19 cellular contexts compared by ENCODE assay signal in the genomic region with DNA sequence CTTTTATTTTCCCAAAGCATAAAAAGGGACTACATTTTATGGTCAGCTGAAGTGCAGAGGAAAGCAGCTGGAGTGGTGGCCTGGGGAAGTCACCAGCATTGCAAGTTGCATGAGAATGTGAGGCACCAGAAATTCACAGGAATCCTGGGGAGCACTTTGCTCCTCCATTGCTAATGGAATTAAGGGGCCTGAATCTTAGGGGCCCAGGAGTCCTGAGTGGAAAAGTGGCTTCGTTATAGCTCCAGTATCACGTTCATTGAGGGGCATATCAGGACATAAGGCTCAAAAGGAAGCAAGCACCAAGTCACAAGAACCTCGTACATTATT. TPM values are rescaled to one million over a fixed set of nuclear protein-coding genes. Genes with fewer than 3 reads are reported as not detected.
A peak's percentile ranks its signal among the peaks of the same experiment; 100 is the strongest.
DNase-seq lines count a peak whose midpoint lies in the region; ATAC-seq and TF ChIP-seq lines count a peak whose summit lies in the region.
"Had no signal": no experiment of that assay in that cellular context is flagged by ENCODE, and none has a peak within 500 bp of the region (broad histone marks: within the 10 kb centered on the region; RNA-seq: fewer than 3 reads in every experiment).

No MANE protein-coding gene starts in this region.

- ATAC-seq in HG02973 (IDR thresholded peaks at IDR 0.05; ENCODE audit: unreplicated experiment) (no peak), GM18519 (IDR thresholded peaks at IDR 0.05; ENCODE audit: low FRiP score, unreplicated experiment) (no peak), GM21717 (IDR thresholded peaks at IDR 0.05; ENCODE audit: unreplicated experiment) (no peak)

- no peak overlapping the region for H2AFZ ChIP-seq in SK-N-SH (ENCODE audit: low read depth)
- H2AFZ ChIP-seq in smooth muscle cell (ENCODE audit: low read depth) = no peak overlapping the region

- no peak overlapping the region for H3K4me3 ChIP-seq in AG04450 (ENCODE audit: low read depth, low read length)
- no peak overlapping the region for H3K4me3 ChIP-seq in SK-N-SH (ENCODE audit: low read depth in 2 of 2, low read length in 1 of 2)
- H3K4me3 ChIP-seq in esophagus muscularis mucosa = no peak overlapping the region
- H3K4me3 ChIP-seq in smooth muscle cell = no peak overlapping the region
- H3K4me3 ChIP-seq: BLaER1 had no signal

- peaks cover 18% of the 10 kb centered on the region for H3F3A ChIP-seq in SK-N-SH (replicated peaks; ENCODE audit: insufficient read depth)
- H3F3A ChIP-seq in smooth muscle cell (ENCODE audit: low read depth) = peaks cover 9% of the 10 kb centered on the region

- H3K4me2 ChIP-seq in SK-N-SH (no peak overlapping the region), smooth muscle cell (peak overlapping the region; percentile 8)
- H3K4me2 ChIP-seq: BLaER1 had no signal

- H3K9me3 ChIP-seq in AG04450 (ENCODE audit: control insufficient read depth, insufficient read depth, low read length) (no peaks in the 10 kb centered on the region), SK-N-SH (no peaks in the 10 kb centered on the region), esophagus muscularis mucosa (no peaks in the 10 kb centered on the region), smooth muscle cell (replicated peaks; ENCODE audit: low read depth) (no peaks in the 10 kb centered on the region)
- H3K9me3 ChIP-seq: BLaER1 had no signal

- CTCF ChIA-PET in AG04450 (lab: Charles Lee) (no interaction called here), SK-N-SH (lab: Yijun Ruan, JAX) (interaction anchor here (0.7 to 1.1 kb wide), 2 partner anchors 14 to 203 kb away, joined by 3 to 4 read pairs; no protein-coding TSS in a partner anchor)

- H3K27me3 ChIP-seq in AG04450 (ENCODE audit: control insufficient read depth, insufficient read depth, low read length) (no peaks in the 10 kb centered on the region), SK-N-SH (ENCODE audit: insufficient read depth) (no peaks in the 10 kb centered on the region), esophagus muscularis mucosa (no peaks in the 10 kb centered on the region), smooth muscle cell (ENCODE audit: low read depth) (no peaks in the 10 kb centered on the region)
- H3K27me3 ChIP-seq: BLaER1 had no signal

- 94% methylated on average over 3 of the region's 3 CpGs for WGBS in SK-N-SH (ENCODE audit: low lambda C conversion rate)
- WGBS in esophagus muscularis mucosa = 67% methylated on average over 3 of the region's 3 CpGs
- 77% methylated on average over 3 of the region's 3 CpGs for WGBS in smooth muscle cell (ENCODE audit: low lambda C conversion rate)

- H3K79me2 ChIP-seq in SK-N-SH (ENCODE audit: insufficient read depth) = no peaks in the 10 kb centered on the region
- H3K79me2 ChIP-seq in smooth muscle cell (ENCODE audit: low read depth) = no peaks in the 10 kb centered on the region

- H3K36me3 ChIP-seq in SK-N-SH (replicated peaks in 1 of 2; ENCODE audit: control insufficient read depth in 1 of 2, insufficient read depth in 2 of 2, low read length in 1 of 2) (no peaks in the 10 kb centered on the region), esophagus muscularis mucosa (no peaks in the 10 kb centered on the region), smooth muscle cell (ENCODE audit: low read depth) (no peaks in the 10 kb centered on the region)
- H3K36me3 ChIP-seq: BLaER1 had no signal

- no peak for TF ChIP-seq RAD21 in SK-N-SH (IDR thresholded peaks at IDR 0.05; ENCODE audit: low read length)

- H3K4me1 ChIP-seq in SK-N-SH (ENCODE audit: control insufficient read depth in 1 of 2, insufficient read depth in 2 of 2, low read depth in 1 of 2, low read length in 1 of 2) (peaks cover 9 to 10% of the 10 kb centered on the region in 2 experiments; a peak in 3 of 4 replicates), esophagus muscularis mucosa (peaks cover 4 to 21% (median 17%) of the 10 kb centered on the region in 4 donors), smooth muscle cell (ENCODE audit: low read depth) (peaks cover 5% of the 10 kb centered on the region)
- H3K4me1 ChIP-seq: BLaER1 had no signal

- no peak for DNase-seq in AG04450 (ENCODE audit: low read depth, low spot score)
- no peak for DNase-seq in SK-N-SH
- peak; percentile 75 for DNase-seq in esophagus muscularis mucosa (ENCODE audit: extremely low spot score)
- no peak for DNase-seq in smooth muscle cell (lab: John Stamatoyannopoulos, UW; ENCODE audit: unreplicated experiment)
- no peak for DNase-seq in amniotic stem cell (lab: John Stamatoyannopoulos, UW)
- DNase-seq: 8988T; CD8-positive, alpha-beta memory T cell; DND-41; NCI-H187; NCI-H345; NCI-H526 treated with DMSO at 0.1 percent for 48 hours; NK-92 treated with Interleukin-12 subunit alpha and Interleukin-12 subunit beta, amount 100 ng/mL, for 24 hours; SHP77 treated with DMSO at 0.1 percent for 48 hours; SW 1271 had no signal

- no peak for TF ChIP-seq CTCF in AG04450 (IDR thresholded peaks at IDR 0.05; ENCODE audit: low read depth, low read length)
- TF ChIP-seq CTCF in SK-N-SH (IDR thresholded peaks at IDR 0.05) = no peak
- no peak for TF ChIP-seq CTCF in esophagus muscularis mucosa (IDR thresholded peaks at IDR 0.05)
- no peak for TF ChIP-seq CTCF in smooth muscle cell (IDR thresholded peaks at IDR 0.05; ENCODE audit: borderline replicate concordance, insufficient read depth, poor library complexity, severe bottlenecking)

- TF ChIP-seq POLR2A in esophagus muscularis mucosa (IDR thresholded peaks at IDR 0.05; ENCODE audit: low read depth) = no peak

- H3K9ac ChIP-seq in SK-N-SH (no peak overlapping the region), smooth muscle cell (ENCODE audit: low read depth) (no peak overlapping the region)
- H3K9ac ChIP-seq: BLaER1 had no signal

- TF ChIP-seq EP300 in SK-N-SH (IDR thresholded peaks at IDR 0.05; ENCODE audit: borderline replicate concordance in 1 of 2, low read depth in 1 of 2, low read length in 1 of 2) = no peak
- no peak for TF ChIP-seq EP300 in esophagus muscularis mucosa (IDR thresholded peaks at IDR 0.05)

- intact Hi-C loops in esophagus muscularis mucosa (cut with DNase I) = no loop called here

- H3K27ac ChIP-seq in AG04450 (ENCODE audit: low read depth, low read length) (peak overlapping the region; percentile 69), SK-N-SH (ENCODE audit: low read depth in 2 of 2, low read length in 1 of 2) (peak overlapping the region; percentile 58 to 81; a peak in 3 of 4 replicates), esophagus muscularis mucosa (replicated peaks in 1 of 4) (peak overlapping the region; percentile 33 to 56 (median 39)), smooth muscle cell (ENCODE audit: low read depth) (peak overlapping the region; percentile 63)
- H3K27ac ChIP-seq: BLaER1 had no signal

- no peaks in the 10 kb centered on the region for H3K9me2 ChIP-seq in SK-N-SH

- H4K20me1 ChIP-seq in SK-N-SH (ENCODE audit: insufficient read depth) (no peaks in the 10 kb centered on the region), smooth muscle cell (ENCODE audit: low read depth) (no peaks in the 10 kb centered on the region)
- H4K20me1 ChIP-seq: BLaER1 had no signal

- POLR2A ChIA-PET in AG04450 (lab: Yijun Ruan, JAX) = no interaction called here
- POLR2A ChIA-PET in SK-N-SH (lab: Yijun Ruan, JAX) = no interaction called here

TF ChIP-seq in SK-N-SH, 30 proteins besides CTCF, POLR2A, EP300 and RAD21 (continues in another document):
- no peak for TF ChIP-seq FOXM1 (IDR thresholded peaks at IDR 0.05; ENCODE audit: low read depth)
- no peak for TF ChIP-seq TEAD4 (IDR thresholded peaks at IDR 0.05; ENCODE audit: borderline replicate concordance, insufficient read depth)
- no peak for TF ChIP-seq GABPA (IDR thresholded peaks at IDR 0.05; ENCODE audit: low read depth)
- TF ChIP-seq EZH2phosphoT487 (IDR thresholded peaks at IDR 0.05; ENCODE audit: borderline replicate concordance, low read depth) = no peak
- TF ChIP-seq, protein P1, sequence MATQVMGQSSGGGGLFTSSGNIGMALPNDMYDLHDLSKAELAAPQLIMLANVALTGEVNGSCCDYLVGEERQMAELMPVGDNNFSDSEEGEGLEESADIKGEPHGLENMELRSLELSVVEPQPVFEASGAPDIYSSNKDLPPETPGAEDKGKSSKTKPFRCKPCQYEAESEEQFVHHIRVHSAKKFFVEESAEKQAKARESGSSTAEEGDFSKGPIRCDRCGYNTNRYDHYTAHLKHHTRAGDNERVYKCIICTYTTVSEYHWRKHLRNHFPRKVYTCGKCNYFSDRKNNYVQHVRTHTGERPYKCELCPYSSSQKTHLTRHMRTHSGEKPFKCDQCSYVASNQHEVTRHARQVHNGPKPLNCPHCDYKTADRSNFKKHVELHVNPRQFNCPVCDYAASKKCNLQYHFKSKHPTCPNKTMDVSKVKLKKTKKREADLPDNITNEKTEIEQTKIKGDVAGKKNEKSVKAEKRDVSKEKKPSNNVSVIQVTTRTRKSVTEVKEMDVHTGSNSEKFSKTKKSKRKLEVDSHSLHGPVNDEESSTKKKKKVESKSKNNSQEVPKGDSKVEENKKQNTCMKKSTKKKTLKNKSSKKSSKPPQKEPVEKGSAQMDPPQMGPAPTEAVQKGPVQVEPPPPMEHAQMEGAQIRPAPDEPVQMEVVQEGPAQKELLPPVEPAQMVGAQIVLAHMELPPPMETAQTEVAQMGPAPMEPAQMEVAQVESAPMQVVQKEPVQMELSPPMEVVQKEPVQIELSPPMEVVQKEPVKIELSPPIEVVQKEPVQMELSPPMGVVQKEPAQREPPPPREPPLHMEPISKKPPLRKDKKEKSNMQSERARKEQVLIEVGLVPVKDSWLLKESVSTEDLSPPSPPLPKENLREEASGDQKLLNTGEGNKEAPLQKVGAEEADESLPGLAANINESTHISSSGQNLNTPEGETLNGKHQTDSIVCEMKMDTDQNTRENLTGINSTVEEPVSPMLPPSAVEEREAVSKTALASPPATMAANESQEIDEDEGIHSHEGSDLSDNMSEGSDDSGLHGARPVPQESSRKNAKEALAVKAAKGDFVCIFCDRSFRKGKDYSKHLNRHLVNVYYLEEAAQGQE (IDR thresholded peaks at IDR 0.05; ENCODE audit: low read depth, low read length) = no peak
- TF ChIP-seq FOSL2 (IDR thresholded peaks at IDR 0.05; ENCODE audit: borderline replicate concordance, low read depth) = no peak
- TF ChIP-seq GATA2 (CRISPR knock-in tag; IDR thresholded peaks at IDR 0.05) = no peak
- TF ChIP-seq TCF12 (IDR thresholded peaks at IDR 0.05) = no peak
- TF ChIP-seq SIN3A (IDR thresholded peaks at IDR 0.05; ENCODE audit: borderline replicate concordance, low read depth, low read length) = no peak
- TF ChIP-seq RXRA (IDR thresholded peaks at IDR 0.05; ENCODE audit: borderline replicate concordance, low read depth) = no peak
- TF ChIP-seq CHD2 (IDR thresholded peaks at IDR 0.05; ENCODE audit: low read length, partially characterized antibody) = no peak
- TF ChIP-seq RCOR1 (IDR thresholded peaks at IDR 0.05; ENCODE audit: low read length) = no peak

RNA-seq across cellular contexts. Expression of a gene that starts 53.0 kb away (rescaled TPM):
- polyA plus RNA-seq in AG04450 (2011; rRNA removed) (813 and 964 TPM in 2 replicates), SK-N-SH (2012; rRNA removed) (101 and 138 TPM in 2 replicates), smooth muscle cell (5.5 and 6.2 TPM in 2 replicates)
- polyA minus RNA-seq in AG04450 (2011; rRNA and poly(A)+ RNA removed) = 234 and 241 TPM in 2 replicates
- polyA plus RNA-seq in SK-N-SH (2012; cell fraction: cytosol; rRNA removed) = 138 and 169 TPM in 2 replicates
- polyA plus RNA-seq in SK-N-SH (2012; cell fraction: nucleus; rRNA removed) = 35.8 and 67.6 TPM in 2 replicates
- total RNA-seq in esophagus muscularis mucosa (1 to 10 TPM in 3 of 4 donors, under 1 TPM in 1; 0.83 to 3.5 (median 2.6) TPM), smooth muscle cell (14.7 and 23.0 TPM in 2 replicates)
- total RNA-seq: CD8-positive, alpha-beta memory T cell; OCI-LY7 had no signal
- polyA plus RNA-seq: CD8-positive, alpha-beta memory T cell had no signal
